Comparison of ENCODE assay signal across 8 cellular contexts in the genomic region with DNA sequence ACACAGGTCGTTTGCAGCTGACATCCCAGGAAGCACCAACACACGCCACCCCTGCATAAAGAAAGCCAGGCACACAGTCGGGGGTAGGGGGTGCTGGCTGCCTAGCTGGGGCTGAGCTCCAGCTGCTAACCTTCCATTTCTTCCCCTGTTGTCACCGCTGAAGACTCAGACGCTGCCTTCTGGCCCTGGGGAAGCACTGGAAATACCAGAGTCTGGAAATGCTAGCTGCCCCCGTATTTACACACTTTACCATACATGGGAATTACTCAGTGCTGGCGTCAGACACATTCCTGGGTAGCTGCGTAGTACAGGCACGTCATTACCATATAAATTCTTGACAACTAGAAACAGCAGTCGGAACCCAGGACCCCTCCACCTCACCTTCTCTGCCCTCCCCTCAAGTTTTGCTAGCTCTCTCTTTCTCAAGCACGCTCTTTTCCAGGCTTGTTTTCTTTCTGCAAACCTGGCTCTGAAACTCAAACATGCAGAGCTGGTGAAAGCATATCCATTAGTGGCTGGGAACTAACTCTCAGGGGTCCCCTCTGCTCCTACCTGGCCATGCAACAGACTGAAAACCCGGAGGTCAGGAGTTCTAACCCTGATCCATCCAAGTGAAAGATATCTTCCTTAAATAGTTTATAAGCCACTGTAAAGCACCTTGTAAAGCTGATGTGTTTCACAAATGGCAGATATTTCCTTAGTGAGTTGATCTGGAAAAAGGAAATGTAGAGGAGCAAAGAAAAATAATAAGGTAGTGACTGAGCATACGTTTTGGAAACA. TPM values are rescaled to one million over a fixed set of nuclear protein-coding genes. Genes with fewer than 3 reads are reported as not detected.
DNase-seq lines count a peak whose midpoint lies in the region; ATAC-seq and TF ChIP-seq lines count a peak whose summit lies in the region.

No MANE protein-coding gene starts in this region.

- POLR2A ChIA-PET in WTC11 (lab: Charles Lee): interaction anchor here (0.5 to 3.6 kb wide), 6 partner anchors 9 to 560 kb away, joined by 3 to 24 read pairs (median 4); partner anchors contain the start of gene PHLDA3
- POLR2A ChIA-PET in GM10248 (lab: Yijun Ruan, JAX): no interaction called here

- DNase-seq in HFFc6: peak; percentile 92
- DNase-seq in WTC11 (ENCODE audit: low spot score): peak; percentile 52
- peak; percentile 80 for DNase-seq in iPS DF 19.7 (ENCODE audit: low read depth, low spot score)
- DNase-seq in spleen: peak; percentile 51
- no peak for DNase-seq in stimulated activated CD4-positive, alpha-beta T cell treated with anti-CD3 and anti-CD28 coated beads, Interleukin-4, amount 100 ng/mL, for 4 hours
- DNase-seq in GM10248 (ENCODE audit: extremely low spot score): no peak

- H3K27me3 ChIP-seq in spleen (replicated peaks in 1 of 7): no peaks in the 10 kb centered on the region

- no peaks in the 10 kb centered on the region for H3K9me3 ChIP-seq in spleen

- H3K36me3 Mint-ChIP-seq in HFFc6 (ENCODE audit: low read depth) (peaks cover 46% of the 10 kb centered on the region), WTC11 (no peaks in the 10 kb centered on the region)
- no peaks in the 10 kb centered on the region for H3K36me3 Mint-ChIP-seq in activated T-helper 17 cell treated with anti-CD3 and anti-CD28 coated beads, Interleukin-2, amount 50 U/mL, for 72 hours (ENCODE audit: low read depth)

- no peak for TF ChIP-seq CTCF in HFFc6 (IDR thresholded peaks at IDR 0.05)
- TF ChIP-seq CTCF in WTC11 (IDR thresholded peaks at IDR 0.05): no peak
- TF ChIP-seq CTCF in spleen (IDR thresholded peaks at IDR 0.05 in 8 of 11, conservative IDR thresholded peaks at IDR 0.05 in 3 of 11): no peak
- TF ChIP-seq CTCF in GM10248 (IDR thresholded peaks at IDR 0.05; ENCODE audit: control extremely low read depth, extremely low read depth, low read depth, missing control alignments): no peak

- no peak for TF ChIP-seq POLR2A in spleen (IDR thresholded peaks at IDR 0.05)

- WGBS in spleen, 5 donors: 66 to 74% (median 71%) methylated on average over 13 of the region's 13 CpGs

- peak overlapping the region; percentile 87 for H3K27ac Mint-ChIP-seq in HFFc6
- H3K27ac Mint-ChIP-seq in WTC11: peak overlapping the region; percentile 92
- no peak overlapping the region for H3K27ac Mint-ChIP-seq in activated T-helper 17 cell treated with anti-CD3 and anti-CD28 coated beads, Interleukin-2, amount 50 U/mL, for 72 hours

- H3K4me3 ChIP-seq in spleen: peak overlapping the region in 3 of 8 donors; percentile 3 to 92 (median 68)

- H3K9me3 Mint-ChIP-seq in HFFc6: no peaks in the 10 kb centered on the region
- H3K9me3 Mint-ChIP-seq in WTC11: no peaks in the 10 kb centered on the region
- no peaks in the 10 kb centered on the region for H3K9me3 Mint-ChIP-seq in activated T-helper 17 cell treated with anti-CD3 and anti-CD28 coated beads, Interleukin-2, amount 50 U/mL, for 72 hours

- H3K27me3 Mint-ChIP-seq in HFFc6 (ENCODE audit: insufficient read depth) (peaks cover 12% of the 10 kb centered on the region), WTC11 (ENCODE audit: low read depth) (peaks cover 30% of the 10 kb centered on the region)
- H3K27me3 Mint-ChIP-seq in activated T-helper 17 cell treated with anti-CD3 and anti-CD28 coated beads, Interleukin-2, amount 50 U/mL, for 72 hours: no peaks in the 10 kb centered on the region

- peaks cover 0 to 32% (median 0%) of the 10 kb centered on the region in 6 donors for H3K36me3 ChIP-seq in spleen

- CTCF ChIA-PET in WTC11 (lab: Charles Lee) (interaction anchor here (1.0 to 11.6 kb wide), 10 partner anchors 9 to 392 kb away, joined by 3 to 276 read pairs (median 5); partner anchors contain the start of gene PHLDA3), GM10248 (lab: Yijun Ruan, JAX) (interaction anchor here (1.0 to 29.4 kb wide), 6 partner anchors 3 to 68 kb away, joined by 3 to 685 read pairs (median 255); partner anchors contain the start of genes CSRP1 and PHLDA3)

- H3K4me3 Mint-ChIP-seq in HFFc6 (peak overlapping the region; percentile 93), WTC11 (peak overlapping the region; percentile 2; the same call in 1 of the 2 replicates)
- no peak overlapping the region for H3K4me3 Mint-ChIP-seq in activated T-helper 17 cell treated with anti-CD3 and anti-CD28 coated beads, Interleukin-2, amount 50 U/mL, for 72 hours

- intact Hi-C loops in spleen (cut with DNase I; ENCODE audit: low total_unique reads): no loop called here

- H3K4me1 Mint-ChIP-seq in HFFc6 (ENCODE audit: low read depth): peaks cover 89% of the 10 kb centered on the region
- H3K4me1 Mint-ChIP-seq in WTC11: peaks cover 62% of the 10 kb centered on the region
- peaks cover 7% of the 10 kb centered on the region for H3K4me1 Mint-ChIP-seq in activated T-helper 17 cell treated with anti-CD3 and anti-CD28 coated beads, Interleukin-2, amount 50 U/mL, for 72 hours

- H3K4me1 ChIP-seq in spleen: peaks cover 17 to 95% (median 55%) of the 10 kb centered on the region in 6 donors

- H3K27ac ChIP-seq in spleen: peak overlapping the region in 7 of 8 donors; percentile 72 to 93 (median 89)

- ATAC-seq in WTC11 (peak; percentile 44), HG03439 (IDR thresholded peaks at IDR 0.05; ENCODE audit: unreplicated experiment) (no peak)
- no peak for ATAC-seq in activated T-helper 17 cell treated with anti-CD3 and anti-CD28 coated beads, Interleukin-2, amount 50 U/mL, for 72 hours (replicated peaks)

TF ChIP-seq in WTC11, 78 proteins besides CTCF, POLR2A, EP300 and RAD21:
- TF ChIP-seq ZNF423 (CRISPR knock-in tag; IDR thresholded peaks at IDR 0.05) (peak; percentile 73), RELA (CRISPR knock-in tag; IDR thresholded peaks at IDR 0.05; ENCODE audit: borderline replicate concordance) (no peak), TP53 (CRISPR knock-in tag; IDR thresholded peaks at IDR 0.05) (no peak)
- TF ChIP-seq, protein P1, sequence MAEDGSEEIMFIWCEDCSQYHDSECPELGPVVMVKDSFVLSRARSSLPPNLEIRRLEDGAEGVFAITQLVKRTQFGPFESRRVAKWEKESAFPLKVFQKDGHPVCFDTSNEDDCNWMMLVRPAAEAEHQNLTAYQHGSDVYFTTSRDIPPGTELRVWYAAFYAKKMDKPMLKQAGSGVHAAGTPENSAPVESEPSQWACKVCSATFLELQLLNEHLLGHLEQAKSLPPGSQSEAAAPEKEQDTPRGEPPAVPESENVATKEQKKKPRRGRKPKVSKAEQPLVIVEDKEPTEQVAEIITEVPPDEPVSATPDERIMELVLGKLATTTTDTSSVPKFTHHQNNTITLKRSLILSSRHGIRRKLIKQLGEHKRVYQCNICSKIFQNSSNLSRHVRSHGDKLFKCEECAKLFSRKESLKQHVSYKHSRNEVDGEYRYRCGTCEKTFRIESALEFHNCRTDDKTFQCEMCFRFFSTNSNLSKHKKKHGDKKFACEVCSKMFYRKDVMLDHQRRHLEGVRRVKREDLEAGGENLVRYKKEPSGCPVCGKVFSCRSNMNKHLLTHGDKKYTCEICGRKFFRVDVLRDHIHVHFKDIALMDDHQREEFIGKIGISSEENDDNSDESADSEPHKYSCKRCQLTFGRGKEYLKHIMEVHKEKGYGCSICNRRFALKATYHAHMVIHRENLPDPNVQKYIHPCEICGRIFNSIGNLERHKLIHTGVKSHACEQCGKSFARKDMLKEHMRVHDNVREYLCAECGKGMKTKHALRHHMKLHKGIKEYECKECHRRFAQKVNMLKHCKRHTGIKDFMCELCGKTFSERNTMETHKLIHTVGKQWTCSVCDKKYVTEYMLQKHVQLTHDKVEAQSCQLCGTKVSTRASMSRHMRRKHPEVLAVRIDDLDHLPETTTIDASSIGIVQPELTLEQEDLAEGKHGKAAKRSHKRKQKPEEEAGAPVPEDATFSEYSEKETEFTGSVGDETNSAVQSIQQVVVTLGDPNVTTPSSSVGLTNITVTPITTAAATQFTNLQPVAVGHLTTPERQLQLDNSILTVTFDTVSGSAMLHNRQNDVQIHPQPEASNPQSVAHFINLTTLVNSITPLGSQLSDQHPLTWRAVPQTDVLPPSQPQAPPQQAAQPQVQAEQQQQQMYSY (CRISPR knock-in tag; IDR thresholded peaks at IDR 0.05): peak; percentile 71
- TF ChIP-seq, protein P2, sequence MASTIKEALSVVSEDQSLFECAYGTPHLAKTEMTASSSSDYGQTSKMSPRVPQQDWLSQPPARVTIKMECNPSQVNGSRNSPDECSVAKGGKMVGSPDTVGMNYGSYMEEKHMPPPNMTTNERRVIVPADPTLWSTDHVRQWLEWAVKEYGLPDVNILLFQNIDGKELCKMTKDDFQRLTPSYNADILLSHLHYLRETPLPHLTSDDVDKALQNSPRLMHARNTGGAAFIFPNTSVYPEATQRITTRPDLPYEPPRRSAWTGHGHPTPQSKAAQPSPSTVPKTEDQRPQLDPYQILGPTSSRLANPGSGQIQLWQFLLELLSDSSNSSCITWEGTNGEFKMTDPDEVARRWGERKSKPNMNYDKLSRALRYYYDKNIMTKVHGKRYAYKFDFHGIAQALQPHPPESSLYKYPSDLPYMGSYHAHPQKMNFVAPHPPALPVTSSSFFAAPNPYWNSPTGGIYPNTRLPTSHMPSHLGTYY (CRISPR knock-in tag; IDR thresholded peaks at IDR 0.05): no peak

RNA-seq across cellular contexts. Expression of gene CSRP1, which starts 3.3 kb away (rescaled TPM):
- total RNA-seq in HFFc6 (2021; fragmentation: NEBNext Ultra II Directional; extraction: Animal tissue kit (Norgen Biotek cat#: 25700)): 100 to 1,000 TPM; 540 to 614 (median 577) TPM
- total RNA-seq in WTC11 (2021) (10.7 to 15.4 TPM (median 14.3 TPM) in 3 replicates), spleen (100 to 1,000 TPM; 115 to 360 (median 188) TPM)
- 100 to 1,000 TPM in 2 of 3 donors, 10 to 100 TPM in 1; 67.1 to 180 (median 108) TPM for polyA plus RNA-seq in spleen
- total RNA-seq in activated T-helper 17 cell treated with anti-CD3 and anti-CD28 coated beads, Interleukin-2, amount 50 U/mL, for 72 hours: 10 to 100 TPM; 25.0 to 51.1 TPM

RNA-seq across cellular contexts. Expression of gene PHLDA3, which starts 34.6 kb away (rescaled TPM):
- total RNA-seq in HFFc6 (2021; fragmentation: NEBNext Ultra II Directional; extraction: Animal tissue kit (Norgen Biotek cat#: 25700)): 100 to 1,000 TPM; 101 to 113 (median 108) TPM
- total RNA-seq in WTC11 (2021) (53.9 to 95.1 TPM (median 59.7 TPM) in 3 replicates), spleen (10 to 100 TPM in 3 of 7 donors, 1 to 10 TPM in 4; 3.7 to 17.4 (median 8.1) TPM)
- 1 to 10 TPM; 3.6 to 8.7 (median 5.6) TPM for polyA plus RNA-seq in spleen
- total RNA-seq in activated T-helper 17 cell treated with anti-CD3 and anti-CD28 coated beads, Interleukin-2, amount 50 U/mL, for 72 hours: 10 to 100 TPM in 1 of 2 donors, 1 to 10 TPM in 1; 9.4 to 21.0 TPM

RNA-seq across cellular contexts. Expression of gene NAV1, which starts 35.3 kb away (rescaled TPM):
- 10 to 100 TPM; 72.9 to 88.0 (median 78.4) TPM for total RNA-seq in HFFc6 (2021; fragmentation: NEBNext Ultra II Directional; extraction: Animal tissue kit (Norgen Biotek cat#: 25700))
- total RNA-seq in WTC11 (2021) (41.0 to 51.0 TPM (median 46.2 TPM) in 3 replicates), spleen (10 to 100 TPM; 15.7 to 37.2 (median 27.4) TPM)
- polyA plus RNA-seq in spleen: 1 to 10 TPM; 1.1 to 3.5 (median 1.2) TPM
- 1 to 10 TPM in 1 of 2 donors, under 1 TPM in 1; 0.28 to 1.3 TPM for total RNA-seq in activated T-helper 17 cell treated with anti-CD3 and anti-CD28 coated beads, Interleukin-2, amount 50 U/mL, for 72 hours

Comparison
In these comparisons a context has a peak if more than half of its experiments do, and no peak if none do; other contexts are left out.
1. DNase-seq: peak in HFFc6 (single experiment), WTC11 (single experiment), iPS DF 19.7 (single experiment) and spleen (single experiment); none in stimulated activated CD4-positive, alpha-beta T cell treated with anti-CD3 and anti-CD28 coated beads, Interleukin-4, amount 100 ng/mL, for 4 hours (0 of 2) and GM10248 (single experiment).
2. RNA of gene NAV1, which starts 35.3 kb away (total RNA-seq): 72.9 to 88.0 TPM in HFFc6, 41.0 to 51.0 TPM in WTC11 and 15.7 to 37.2 TPM in spleen; 0.28 to 1.3 TPM in activated T-helper 17 cell treated with anti-CD3 and anti-CD28 coated beads, Interleukin-2, amount 50 U/mL, for 72 hours; every median in the first group is over 4 times any median in the second.